Comparison of ENCODE assay signal across 10 cellular contexts in the genomic region with DNA sequence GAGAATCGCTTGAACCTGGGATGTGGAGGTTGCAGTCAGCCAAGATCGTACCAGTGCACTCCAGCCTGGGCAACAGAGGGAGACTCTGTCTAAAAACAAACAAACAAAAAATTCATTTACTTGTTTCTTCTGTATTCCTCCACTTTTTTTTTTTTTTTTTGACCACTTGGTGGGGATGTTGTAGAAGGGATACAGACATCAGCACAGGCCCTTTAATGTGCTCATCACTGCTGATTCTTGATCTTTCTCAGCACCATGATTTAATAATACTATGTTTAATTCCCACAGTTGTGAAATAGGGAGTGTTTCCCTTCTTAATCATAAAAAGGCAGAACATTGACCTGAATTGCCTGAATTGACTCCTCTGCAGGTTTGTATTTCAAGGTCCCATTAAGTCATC. TPM values are rescaled to one million over a fixed set of nuclear protein-coding genes. Genes with fewer than 3 reads are reported as not detected.
DNase-seq lines count a peak whose midpoint lies in the region; ATAC-seq and TF ChIP-seq lines count a peak whose summit lies in the region.
"Had no signal": no experiment of that assay in that cellular context is flagged by ENCODE, and none has a peak within 500 bp of the region (broad histone marks: within the 10 kb centered on the region; RNA-seq: fewer than 3 reads in every experiment).

No MANE protein-coding gene starts in this region.

- H4K20me1 ChIP-seq in HCT116 (ENCODE audit: insufficient read depth): no peaks in the 10 kb centered on the region

- H3K27ac ChIP-seq in HCT116 (ENCODE audit: low read depth, low read length): no peak overlapping the region

- no TSS peak for BruUV-seq in HCT116 (replicated peaks; lab: Mats Ljungman, UMichigan)

- no peaks in the 10 kb centered on the region for H3K27me3 ChIP-seq in HCT116 (ENCODE audit: insufficient read depth, low read length)

- intact Hi-C loops in HCT116 (cut with micrococcal nuclease): loop anchor here (1.0 to 2.0 kb wide), 3 partner anchors 36 to 130 kb away; a partner anchor contains a TSS

- H3K4me3 ChIP-seq in HCT116 (replicated peaks in 1 of 2; ENCODE audit: low read depth in 1 of 2, low read length in 2 of 2): no peak overlapping the region

- peaks cover 1% of the 10 kb centered on the region for H3K27me3 Mint-ChIP-seq in activated naive CD8-positive, alpha-beta T cell treated with anti-CD3 and anti-CD28 coated beads, Interleukin-2, amount 50 U/mL, for 24 hours

- H3K4me2 ChIP-seq in HCT116 (ENCODE audit: low read length): no peak overlapping the region

- H3K9me2 ChIP-seq in HCT116 (ENCODE audit: insufficient read depth): no peaks in the 10 kb centered on the region

- H3K9me3 ChIP-seq in HCT116 (ENCODE audit: control insufficient read depth in 1 of 2, insufficient read depth in 1 of 2, low read depth in 1 of 2, low read length in 2 of 2): no peaks in the 10 kb centered on the region

- H3K36me3 Mint-ChIP-seq in activated naive CD8-positive, alpha-beta T cell treated with anti-CD3 and anti-CD28 coated beads, Interleukin-2, amount 50 U/mL, for 24 hours (ENCODE audit: low read depth): peaks cover 22% of the 10 kb centered on the region

- no peak overlapping the region for H2AFZ ChIP-seq in HCT116 (ENCODE audit: low read depth, low read length, poor library complexity, severe bottlenecking)

- peak overlapping the region; percentile 71 for H3K27ac Mint-ChIP-seq in activated naive CD8-positive, alpha-beta T cell treated with anti-CD3 and anti-CD28 coated beads, Interleukin-2, amount 50 U/mL, for 24 hours

- RAD21 ChIA-PET in HCT116 (lab: Charles Lee; ENCODE audit: low non-redundant PET in 1 of 2, low total read pairs in 2 of 2, uncharacterized antibody in 2 of 2, unreplicated experiment in 2 of 2): no interaction called here

- DNase-seq in NCI-H2171 treated with DMSO at 0.1 percent for 48 hours (lab: John Stamatoyannopoulos, UW): peak; percentile 20
- DNase-seq in NCI-H2171 (lab: John Stamatoyannopoulos, UW): no peak
- no peak for DNase-seq in HCT116 (ENCODE audit: low read depth, low spot score)
- DNase-seq in activated naive CD8-positive, alpha-beta T cell treated with anti-CD3 and anti-CD28 coated beads, Interleukin-2, amount 50 U/mL, for 24 hours: no peak
- peak; percentile 28 to 45 for DNase-seq in lung microvascular endothelial cell (ENCODE audit: low read depth in 2 of 2)
- DNase-seq in C1 segment of cervical spinal cord (lab: John Stamatoyannopoulos, UW): no peak
- DNase-seq: effector CD4-positive, alpha-beta T cell; stimulated activated CD4-positive, alpha-beta T cell treated with anti-CD3 and anti-CD28 coated beads, Interleukin-4, amount 100 ng/mL, for 24 hours had no signal

- H3K79me2 ChIP-seq in HCT116 (ENCODE audit: insufficient read depth, low read length): peaks cover 45% of the 10 kb centered on the region

- peaks cover 6 to 10% of the 10 kb centered on the region in 2 experiments; a peak in 3 of 4 replicates for H3K4me1 ChIP-seq in HCT116 (ENCODE audit: control insufficient read depth in 1 of 2, insufficient read depth in 2 of 2, low read length in 2 of 2)

- peaks cover 9 to 17% of the 10 kb centered on the region in 2 experiments for H3K36me3 ChIP-seq in HCT116 (ENCODE audit: control insufficient read depth in 1 of 2, insufficient read depth in 2 of 2, low read length in 2 of 2)

- peak; percentile 21 to 59 (median 33); a peak in 4 of 6 replicates for TF ChIP-seq CTCF in HCT116 (IDR thresholded peaks at IDR 0.05 in 2 of 3, conservative IDR thresholded peaks at IDR 0.05 in 1 of 3; ENCODE audit: borderline replicate concordance in 1 of 3, insufficient read depth in 1 of 3, low read depth in 2 of 3, low read length in 2 of 3)

- no peak for TF ChIP-seq POLR2A in HCT116 (IDR thresholded peaks at IDR 0.05; ENCODE audit: borderline replicate concordance, extremely low read depth, insufficient read depth, insufficient read length)

- CTCF ChIA-PET in HCT116 (lab: Charles Lee): no interaction called here

- peak; percentile 65 for TF ChIP-seq RAD21 in HCT116 (IDR thresholded peaks at IDR 0.05; ENCODE audit: low read depth)

- POLR2A ChIA-PET in HCT116 (lab: Charles Lee): no interaction called here

- H3K4me1 Mint-ChIP-seq in activated naive CD8-positive, alpha-beta T cell treated with anti-CD3 and anti-CD28 coated beads, Interleukin-2, amount 50 U/mL, for 24 hours: peaks cover 27% of the 10 kb centered on the region

- no peak overlapping the region for H3K4me3 Mint-ChIP-seq in activated naive CD8-positive, alpha-beta T cell treated with anti-CD3 and anti-CD28 coated beads, Interleukin-2, amount 50 U/mL, for 24 hours

- H3K9me3 Mint-ChIP-seq in activated naive CD8-positive, alpha-beta T cell treated with anti-CD3 and anti-CD28 coated beads, Interleukin-2, amount 50 U/mL, for 24 hours: no peaks in the 10 kb centered on the region

- H3K9ac ChIP-seq in HCT116 (ENCODE audit: low read length): no peak overlapping the region

- ATAC-seq in HCT116: no peak
- ATAC-seq in activated naive CD8-positive, alpha-beta T cell treated with anti-CD3 and anti-CD28 coated beads, Interleukin-2, amount 50 U/mL, for 24 hours: no peak
- ATAC-seq in GM18511 (IDR thresholded peaks at IDR 0.05; ENCODE audit: unreplicated experiment): no peak
- no peak for ATAC-seq in HG02884 (IDR thresholded peaks at IDR 0.05; ENCODE audit: unreplicated experiment)

TF ChIP-seq in HCT116, 20 proteins besides CTCF, POLR2A, EP300 and RAD21 (continues in another document):
- no peak for TF ChIP-seq EZH2 (IDR thresholded peaks at IDR 0.05)
- TF ChIP-seq CBX3 (IDR thresholded peaks at IDR 0.05; ENCODE audit: low read depth): no peak
- no peak for TF ChIP-seq EGR1 (IDR thresholded peaks at IDR 0.05; ENCODE audit: low read depth)
- TF ChIP-seq YY1 (IDR thresholded peaks at IDR 0.05; ENCODE audit: extremely low read depth, insufficient replicate concordance, low read depth, low read length): no peak
- no peak for TF ChIP-seq POLR2AphosphoS5 (IDR thresholded peaks at IDR 0.05; ENCODE audit: low read depth, low read length)
- TF ChIP-seq CEBPB (IDR thresholded peaks at IDR 0.05; ENCODE audit: low read depth): no peak
- no peak for TF ChIP-seq ELF1 (IDR thresholded peaks at IDR 0.05; ENCODE audit: borderline replicate concordance, low read depth)
- no peak for TF ChIP-seq ZNF274 (IDR thresholded peaks at IDR 0.05; ENCODE audit: low read depth, low read length)
- TF ChIP-seq, protein P1, sequence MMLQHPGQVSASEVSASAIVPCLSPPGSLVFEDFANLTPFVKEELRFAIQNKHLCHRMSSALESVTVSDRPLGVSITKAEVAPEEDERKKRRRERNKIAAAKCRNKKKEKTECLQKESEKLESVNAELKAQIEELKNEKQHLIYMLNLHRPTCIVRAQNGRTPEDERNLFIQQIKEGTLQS (IDR thresholded peaks at IDR 0.05): no peak
- no peak for TF ChIP-seq ZFX (IDR thresholded peaks at IDR 0.05)
- TF ChIP-seq, protein P2, sequence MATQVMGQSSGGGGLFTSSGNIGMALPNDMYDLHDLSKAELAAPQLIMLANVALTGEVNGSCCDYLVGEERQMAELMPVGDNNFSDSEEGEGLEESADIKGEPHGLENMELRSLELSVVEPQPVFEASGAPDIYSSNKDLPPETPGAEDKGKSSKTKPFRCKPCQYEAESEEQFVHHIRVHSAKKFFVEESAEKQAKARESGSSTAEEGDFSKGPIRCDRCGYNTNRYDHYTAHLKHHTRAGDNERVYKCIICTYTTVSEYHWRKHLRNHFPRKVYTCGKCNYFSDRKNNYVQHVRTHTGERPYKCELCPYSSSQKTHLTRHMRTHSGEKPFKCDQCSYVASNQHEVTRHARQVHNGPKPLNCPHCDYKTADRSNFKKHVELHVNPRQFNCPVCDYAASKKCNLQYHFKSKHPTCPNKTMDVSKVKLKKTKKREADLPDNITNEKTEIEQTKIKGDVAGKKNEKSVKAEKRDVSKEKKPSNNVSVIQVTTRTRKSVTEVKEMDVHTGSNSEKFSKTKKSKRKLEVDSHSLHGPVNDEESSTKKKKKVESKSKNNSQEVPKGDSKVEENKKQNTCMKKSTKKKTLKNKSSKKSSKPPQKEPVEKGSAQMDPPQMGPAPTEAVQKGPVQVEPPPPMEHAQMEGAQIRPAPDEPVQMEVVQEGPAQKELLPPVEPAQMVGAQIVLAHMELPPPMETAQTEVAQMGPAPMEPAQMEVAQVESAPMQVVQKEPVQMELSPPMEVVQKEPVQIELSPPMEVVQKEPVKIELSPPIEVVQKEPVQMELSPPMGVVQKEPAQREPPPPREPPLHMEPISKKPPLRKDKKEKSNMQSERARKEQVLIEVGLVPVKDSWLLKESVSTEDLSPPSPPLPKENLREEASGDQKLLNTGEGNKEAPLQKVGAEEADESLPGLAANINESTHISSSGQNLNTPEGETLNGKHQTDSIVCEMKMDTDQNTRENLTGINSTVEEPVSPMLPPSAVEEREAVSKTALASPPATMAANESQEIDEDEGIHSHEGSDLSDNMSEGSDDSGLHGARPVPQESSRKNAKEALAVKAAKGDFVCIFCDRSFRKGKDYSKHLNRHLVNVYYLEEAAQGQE (IDR thresholded peaks at IDR 0.05; ENCODE audit: low read depth): no peak

RNA-seq across cellular contexts. Expression of a gene that starts 4.5 kb away (rescaled TPM):
- total RNA-seq in HCT116 (2021; ENCODE audit: unreplicated experiment) (33.3 TPM), lung microvascular endothelial cell (23.4 and 24.6 TPM in 2 replicates)
- polyA plus RNA-seq in HCT116 (2012): 32.5 and 39.7 TPM in 2 replicates

RNA-seq across cellular contexts. Expression of a gene that starts 5.6 kb away (rescaled TPM):
- total RNA-seq in HCT116 (2021; ENCODE audit: unreplicated experiment): 45.8 TPM
- 43.9 and 53.3 TPM in 2 replicates for polyA plus RNA-seq in HCT116 (2012)
- total RNA-seq in lung microvascular endothelial cell: 7.0 and 9.7 TPM in 2 replicates

RNA-seq across cellular contexts. Expression of a gene that starts 21.1 kb away (rescaled TPM):
- 11.3 TPM for total RNA-seq in HCT116 (2021; ENCODE audit: unreplicated experiment)
- polyA plus RNA-seq in HCT116 (2012): 3.2 and 3.6 TPM in 2 replicates
- total RNA-seq in lung microvascular endothelial cell: 7.4 and 11.7 TPM in 2 replicates

RNA-seq across cellular contexts. Expression of a gene that starts 25.4 kb away (rescaled TPM):
- total RNA-seq in HCT116 (2021; ENCODE audit: unreplicated experiment) (not detected), lung microvascular endothelial cell (not detected in 2 replicates)
- 1.0 and 1.3 TPM in 2 replicates for polyA plus RNA-seq in HCT116 (2012)

RNA-seq across cellular contexts. Expression of a gene that starts 25.6 kb away (rescaled TPM):
- total RNA-seq in HCT116 (2021; ENCODE audit: unreplicated experiment) (62.0 TPM), lung microvascular endothelial cell (17.7 and 26.4 TPM in 2 replicates)
- 58.7 and 71.5 TPM in 2 replicates for polyA plus RNA-seq in HCT116 (2012)

Comparison
In these comparisons a context has a peak if more than half of its experiments do, and no peak if none do; other contexts are left out.
1. DNase-seq: peak in NCI-H2171 treated with DMSO at 0.1 percent for 48 hours (single experiment) and lung microvascular endothelial cell (2 of 2); none in NCI-H2171 (single experiment), HCT116 (single experiment), activated naive CD8-positive, alpha-beta T cell treated with anti-CD3 and anti-CD28 coated beads, Interleukin-2, amount 50 U/mL, for 24 hours (single experiment) and C1 segment of cervical spinal cord (0 of 14).